Comparison of ENCODE assay signal across 13 cellular contexts in the genomic region with DNA sequence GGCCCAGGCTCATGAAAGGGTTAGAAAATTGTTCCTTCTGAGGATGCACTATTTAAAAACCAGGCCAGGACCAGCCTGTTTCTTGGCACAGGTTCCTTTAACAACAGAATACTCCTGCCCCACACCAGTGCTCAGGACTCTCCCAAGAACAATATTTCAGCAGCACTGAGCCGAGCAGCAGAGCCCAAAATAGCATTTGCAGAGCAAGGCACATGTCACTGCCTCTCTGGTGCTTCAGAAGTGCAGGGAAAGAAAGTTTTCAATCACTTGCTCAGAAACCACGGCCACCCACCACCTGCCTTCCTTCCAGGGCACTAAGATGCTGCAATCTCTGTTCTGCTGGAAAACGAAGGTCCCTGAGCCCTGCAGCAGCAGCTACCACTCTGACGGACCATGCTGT.
"Had no signal": no experiment of that assay in that cellular context is flagged by ENCODE, and none has a peak within 500 bp of the region (broad histone marks: within the 10 kb centered on the region; RNA-seq: fewer than 3 reads in every experiment).

No MANE protein-coding gene starts in this region.

- DNase-seq: activated CD4-positive, alpha-beta T cell treated with anti-CD3 and anti-CD28 coated beads for 36 hours; activated CD4-positive, alpha-beta T cell treated with anti-CD3 and anti-CD28 coated beads, Interleukin-2, amount 50 U/mL, for 48 hours; activated gamma-delta T cell treated with Interleukin-2 at 50 U/mL for 16 hours; activated naive CD8-positive, alpha-beta T cell treated with anti-CD3 and anti-CD28 coated beads for 36 hours; amygdala; brain microvascular endothelial cell; foreskin keratinocyte; natural killer cell; pancreas; SK-N-SH; stimulated activated CD4-positive, alpha-beta T cell treated with anti-CD3 and anti-CD28 coated beads, Interleukin-2, amount 100 ng/mL, for 48 hours; upper lobe of right lung had no signal

- ATAC-seq: activated CD4-positive, alpha-beta T cell treated with anti-CD3 and anti-CD28 coated beads for 36 hours; foreskin keratinocyte; natural killer cell; upper lobe of right lung had no signal

- H3K27ac ChIP-seq: brain microvascular endothelial cell, epithelial cell of prostate, foreskin keratinocyte, pancreas, upper lobe of right lung had no signal

- H3K9ac ChIP-seq: SK-N-SH had no signal

- H3K4me1 ChIP-seq: foreskin keratinocyte, pancreas, upper lobe of right lung had no signal

- H3K4me3 ChIP-seq: pancreas, upper lobe of right lung had no signal

- H3K27me3 ChIP-seq: brain microvascular endothelial cell, foreskin keratinocyte, pancreas, upper lobe of right lung had no signal

- H3K9me3 ChIP-seq: pancreas, SK-N-SH, upper lobe of right lung had no signal
